ENCODE assay signal across 10 cellular contexts in genomic region chr2:3692375-3692774, GRCh38. TPM values are rescaled to one million over a fixed set of nuclear protein-coding genes. Genes with fewer than 3 reads are reported as not detected.
A peak's percentile ranks its signal among the peaks of the same experiment; 100 is the strongest.
DNase-seq lines count a peak whose midpoint lies in the region; ATAC-seq and TF ChIP-seq lines count a peak whose summit lies in the region.
"Had no signal": no experiment of that assay in that cellular context is flagged by ENCODE, and none has a peak within 500 bp of the region (broad histone marks: within the 10 kb centered on the region; RNA-seq: fewer than 3 reads in every experiment).

No MANE protein-coding gene starts in this region.

- CTCF ChIA-PET in AG04450 (lab: Charles Lee), result interaction anchor here (0.9 to 4.2 kb wide), 9 partner anchors 12 to 1674 kb away, joined by 3 to 30 read pairs (median 4); no protein-coding TSS in a partner anchor

- no peaks in the 10 kb centered on the region for H4K20me1 ChIP-seq in OCI-LY3 (ENCODE audit: insufficient read depth, low read length)

- no peaks in the 10 kb centered on the region for H3K36me3 Mint-ChIP-seq in activated T-cell treated with anti-CD3 and anti-CD28 coated beads, Interleukin-2, amount 50 U/mL, for 24 hours (ENCODE audit: low read depth)
- H3K36me3 Mint-ChIP-seq: activated naive CD8-positive, alpha-beta T cell treated with anti-CD3 and anti-CD28 coated beads for 36 hours had no signal

- no peaks in the 10 kb centered on the region for H3K4me1 ChIP-seq in OCI-LY3 (ENCODE audit: low read length)
- H3K4me1 ChIP-seq in foreskin keratinocyte, result no peaks in the 10 kb centered on the region
- H3K4me1 ChIP-seq: pancreas had no signal

- H3K4me2 ChIP-seq in OCI-LY3 (ENCODE audit: low read length), result peak overlapping the region; percentile 15; the same call in 1 of the 2 replicates

- H3K9me3 Mint-ChIP-seq in activated T-cell treated with anti-CD3 and anti-CD28 coated beads, Interleukin-2, amount 50 U/mL, for 24 hours, result peaks cover 14% of the 10 kb centered on the region

- no peaks in the 10 kb centered on the region for H3K36me3 ChIP-seq in OCI-LY3 (replicated peaks; ENCODE audit: low read depth, low read length)
- H3K36me3 ChIP-seq: pancreas had no signal

- no peaks in the 10 kb centered on the region for H3K79me2 ChIP-seq in OCI-LY3 (ENCODE audit: low read length)

- H3K27me3 ChIP-seq in AG04450 (ENCODE audit: control insufficient read depth, insufficient read depth, low read length) (peaks cover 6% of the 10 kb centered on the region), OCI-LY3 (ENCODE audit: low read depth, low read length) (0 out of 2 replicates have a peak, but pooled peaks cover 5% of the 10 kb centered on the region), foreskin keratinocyte (no peaks in the 10 kb centered on the region)

- H3K4me3 ChIP-seq in AG04450 (ENCODE audit: low read depth, low read length) (no peak overlapping the region), OCI-LY3 (ENCODE audit: low read length) (no peak overlapping the region)
- H3K4me3 ChIP-seq: pancreas had no signal

- H3K27ac ChIP-seq in AG04450 (ENCODE audit: low read depth, low read length) (no peak overlapping the region), OCI-LY3 (ENCODE audit: low read length) (no peak overlapping the region), foreskin keratinocyte (no peak overlapping the region)
- H3K27ac ChIP-seq: pancreas had no signal

- no peaks in the 10 kb centered on the region for H3K4me1 Mint-ChIP-seq in activated T-cell treated with anti-CD3 and anti-CD28 coated beads, Interleukin-2, amount 50 U/mL, for 24 hours (ENCODE audit: low read depth)
- H3K4me1 Mint-ChIP-seq: activated naive CD8-positive, alpha-beta T cell treated with anti-CD3 and anti-CD28 coated beads for 36 hours had no signal

- H3K27me3 Mint-ChIP-seq in activated T-cell treated with anti-CD3 and anti-CD28 coated beads, Interleukin-2, amount 50 U/mL, for 24 hours, result peaks cover 24% of the 10 kb centered on the region

- H3K9me3 ChIP-seq in AG04450 (ENCODE audit: control insufficient read depth, insufficient read depth, low read length), result no peaks in the 10 kb centered on the region
- H3K9me3 ChIP-seq in OCI-LY3 (ENCODE audit: insufficient read depth, low read length), result no peaks in the 10 kb centered on the region
- H3K9me3 ChIP-seq: pancreas had no signal

- TF ChIP-seq CTCF in AG04450 (IDR thresholded peaks at IDR 0.05; ENCODE audit: low read depth, low read length) (peak; percentile 59), OCI-LY3 (IDR thresholded peaks at IDR 0.05; ENCODE audit: low read depth, low read length) (peak; percentile 83), foreskin keratinocyte (conservative IDR thresholded peaks at IDR 0.05) (peak; percentile 71)

- no peak overlapping the region for H3K9ac ChIP-seq in OCI-LY3 (ENCODE audit: low read length)

- ATAC-seq in foreskin keratinocyte, result peak; percentile 73

- peak overlapping the region; percentile 53; the same call in 1 of the 2 replicates for H2AFZ ChIP-seq in OCI-LY3 (ENCODE audit: low read depth, low read length)

- no peak overlapping the region for H3K27ac Mint-ChIP-seq in activated T-cell treated with anti-CD3 and anti-CD28 coated beads, Interleukin-2, amount 50 U/mL, for 24 hours
- H3K27ac Mint-ChIP-seq: activated naive CD8-positive, alpha-beta T cell treated with anti-CD3 and anti-CD28 coated beads for 36 hours had no signal

- no peak overlapping the region for H3K4me3 Mint-ChIP-seq in activated T-cell treated with anti-CD3 and anti-CD28 coated beads, Interleukin-2, amount 50 U/mL, for 24 hours
- H3K4me3 Mint-ChIP-seq: activated naive CD8-positive, alpha-beta T cell treated with anti-CD3 and anti-CD28 coated beads for 36 hours had no signal

- no peak for DNase-seq in AG04450 (ENCODE audit: low read depth, low spot score)
- DNase-seq in HT-29 (ENCODE audit: low spot score), result peak; percentile 40
- peak; percentile 13 to 19 for DNase-seq in foreskin keratinocyte
- no peak for DNase-seq in activated T-cell treated with anti-CD3 and anti-CD28 coated beads, Interleukin-2, amount 50 U/mL, for 1 hour
- no peak for DNase-seq in AG08395 (ENCODE audit: low spot score)
- DNase-seq in activated gamma-delta T cell treated with Interleukin-2 at 50 U/mL for 16 hours, result no peak
- no peak for DNase-seq in activated T-cell treated with anti-CD3 and anti-CD28 coated beads, Interleukin-2, amount 50 U/mL, for 24 hours
- DNase-seq: activated naive CD8-positive, alpha-beta T cell treated with anti-CD3 and anti-CD28 coated beads for 36 hours; pancreas had no signal

- POLR2A ChIA-PET in AG04450 (lab: Yijun Ruan, JAX), result no interaction called here

RNA-seq across cellular contexts. Expression of gene DCDC2C, which starts 11.0 kb away (rescaled TPM):
- polyA plus RNA-seq in AG04450 (2011; rRNA removed) (not detected in 2 replicates), foreskin keratinocyte (not detected in 2 replicates)
- polyA minus RNA-seq in AG04450 (2011; rRNA and poly(A)+ RNA removed), result not detected in 2 replicates
- total RNA-seq in HT-29 (2014; rRNA removed; shearing (Covaris generic)), result not detected in 2 replicates
- not detected in 2 replicates for total RNA-seq in foreskin keratinocyte
- total RNA-seq: activated naive CD8-positive, alpha-beta T cell treated with anti-CD3 and anti-CD28 coated beads for 36 hours; pancreas had no signal
- polyA plus RNA-seq: pancreas had no signal

RNA-seq across cellular contexts. Expression of gene ALLC, which starts 34.4 kb away (rescaled TPM):
- polyA plus RNA-seq in AG04450 (2011; rRNA removed), result not detected in 2 replicates
- polyA minus RNA-seq in AG04450 (2011; rRNA and poly(A)+ RNA removed), result not detected in 2 replicates
- not detected in 2 replicates for total RNA-seq in HT-29 (2014; rRNA removed; shearing (Covaris generic))
- total RNA-seq in foreskin keratinocyte, result not detected in 2 replicates
- not detected in 2 replicates for polyA plus RNA-seq in foreskin keratinocyte
- total RNA-seq: activated naive CD8-positive, alpha-beta T cell treated with anti-CD3 and anti-CD28 coated beads for 36 hours; pancreas had no signal

Comparison
In these comparisons a context has a peak if more than half of its experiments do, and no peak if none do; other contexts are left out.
1. DNase-seq: peak in HT-29 (single experiment) and foreskin keratinocyte (2 of 2); none in AG04450 (single experiment), activated T-cell treated with anti-CD3 and anti-CD28 coated beads, Interleukin-2, amount 50 U/mL, for 1 hour (single experiment), AG08395 (single experiment), activated gamma-delta T cell treated with Interleukin-2 at 50 U/mL for 16 hours (single experiment) and activated T-cell treated with anti-CD3 and anti-CD28 coated beads, Interleukin-2, amount 50 U/mL, for 24 hours (single experiment).
2. Peak in every context shown above with its lines, with median percentiles within 50 percentile points of each other: CTCF ChIP-seq.